1 cellular context compared by ENCODE assay signal in genomic region chr15:92962914-92963313, GRCh38.
TF ChIP-seq lines count a peak whose summit lies in the region.

No MANE protein-coding gene starts in this region.

TF ChIP-seq in K562, 482 proteins besides CTCF, POLR2A, EP300 and RAD21 (continued from another document):
- no peak for TF ChIP-seq THRA (IDR thresholded peaks at IDR 0.05)
- no peak for TF ChIP-seq CAMTA2 (CRISPR knock-in tag; conservative IDR thresholded peaks at IDR 0.05)
- TF ChIP-seq MTF1 (CRISPR knock-in tag; IDR thresholded peaks at IDR 0.05; ENCODE audit: borderline replicate concordance), result no peak
